8 cellular contexts compared by ENCODE assay signal in the genomic region with DNA sequence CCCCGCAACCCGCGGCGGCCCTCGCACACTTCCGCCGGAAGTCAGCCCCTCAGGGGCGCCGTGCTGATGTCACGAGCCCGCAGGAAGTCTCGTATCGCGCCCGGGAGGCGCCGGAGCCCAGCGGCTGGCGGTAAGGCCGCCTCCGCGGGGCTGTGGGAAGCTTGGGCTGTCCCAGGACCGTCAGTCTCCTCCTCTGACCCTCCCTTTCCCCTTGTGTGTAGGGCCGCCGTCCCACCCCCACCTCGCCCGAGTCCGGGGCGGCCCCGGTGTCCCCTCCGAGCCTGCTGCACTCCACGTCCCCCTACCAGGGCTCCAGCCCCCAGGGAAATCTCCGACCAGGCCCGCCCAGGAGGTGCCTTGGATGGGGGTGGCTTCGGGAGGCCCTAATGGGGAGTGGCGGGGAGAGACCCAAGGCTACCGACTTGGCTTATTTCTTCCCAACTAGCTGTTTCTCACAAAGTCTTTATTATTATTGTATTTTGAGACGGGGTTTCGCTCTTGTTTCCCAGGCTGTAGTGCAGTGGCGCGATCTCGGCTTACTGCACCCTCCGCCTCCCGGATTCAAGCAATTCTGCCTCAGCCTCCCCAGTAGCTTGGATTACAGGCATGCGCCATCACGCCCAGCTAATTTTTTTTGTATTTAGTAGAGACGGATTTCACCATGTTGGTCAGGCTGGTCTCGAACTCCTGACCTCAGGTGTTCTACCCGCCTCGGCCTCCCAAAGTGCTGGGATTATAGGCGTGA. TPM values are rescaled to one million over a fixed set of nuclear protein-coding genes. Genes with fewer than 3 reads are reported as not detected.
DNase-seq lines count a peak whose midpoint lies in the region; ATAC-seq, FAIRE-seq and TF ChIP-seq lines count a peak whose summit lies in the region.

A gene (plus strand): TSS at position 86 of the 745 bp plus-strand sequence. CDS start 3,108 bp downstream, outside the sequence.

- peak within 1 kb of the TSS; percentile 92 for H3K27ac Mint-ChIP-seq in WTC11

- peak within 1 kb of the TSS; percentile 82 for H3K27ac ChIP-seq in AG04450 (ENCODE audit: low read depth, low read length)

- H3K27me3 ChIP-seq in AG04450 (ENCODE audit: control insufficient read depth, insufficient read depth, low read length) (no peaks in the 10 kb centered on the region), bronchial epithelial cell (ENCODE audit: control insufficient read depth, insufficient read depth, low read length) (no peaks in the 10 kb centered on the region)

- H3K4me1 Mint-ChIP-seq in WTC11 = no peaks in the 10 kb centered on the region

- H3K4me3 ChIP-seq in AG04450 (ENCODE audit: low read depth, low read length) (peak within 1 kb of the TSS; percentile 76), bronchial epithelial cell (ENCODE audit: low read depth, low read length) (peak within 1 kb of the TSS; percentile 69)

- CTCF ChIA-PET in AG04450 (lab: Charles Lee) = interaction anchor here (0.6 to 1.8 kb wide), 5 partner anchors 12 to 61 kb away, joined by 3 to 4 read pairs (median 4); a partner anchor contains a TSS
- CTCF ChIA-PET in WTC11 (lab: Charles Lee) = interaction anchor here (1.7 to 5.0 kb wide), 3 partner anchors 13 to 61 kb away, joined by 10 to 27 read pairs (median 10); a partner anchor contains a TSS

- no peaks in the 10 kb centered on the region for H3K27me3 Mint-ChIP-seq in WTC11 (ENCODE audit: low read depth)

- H3K9me3 ChIP-seq in AG04450 (ENCODE audit: control insufficient read depth, insufficient read depth, low read length) = no peaks in the 10 kb centered on the region

- peak within 1 kb of the TSS; percentile 85 for H3K4me3 Mint-ChIP-seq in WTC11

- no peak for FAIRE-seq in bronchial epithelial cell (lab: Jason Lieb, UNC)

- DNase-seq in AG04450 (ENCODE audit: low read depth, low spot score) = peak; percentile 61
- DNase-seq in NCI-H2227 treated with DMSO at 0.1 percent for 48 hours (lab: John Stamatoyannopoulos, UW) = peak; percentile 57
- peak; percentile 79 for DNase-seq in WTC11 (ENCODE audit: low spot score)
- peak; percentile 68 for DNase-seq in bronchial epithelial cell (ENCODE audit: low read depth)
- peak; percentile 89 for DNase-seq in iris pigment epithelial cell (ENCODE audit: low read depth)
- peak; percentile 83 to 85 for DNase-seq in stimulated activated CD4-positive, alpha-beta T cell treated with anti-CD3 and anti-CD28 coated beads, Interleukin-12 subunit alpha, Interleukin-12 subunit beta, amount 100 ng/mL, for 24 hours (ENCODE audit: low read depth in 2 of 2)

- H3K36me3 ChIP-seq in bronchial epithelial cell (ENCODE audit: control insufficient read depth, insufficient read depth, low read length) = peaks cover 5% of the 10 kb centered on the region

- POLR2A ChIA-PET in AG04450 (lab: Yijun Ruan, JAX) = interaction anchor here (1.4 kb wide), 1 partner anchor 12 kb away, joined by 5 read pairs; a partner anchor contains a TSS
- POLR2A ChIA-PET in WTC11 (lab: Charles Lee) = interaction anchor here (0.6 to 1.0 kb wide), 2 partner anchors 32 to 58 kb away, joined by 3 read pairs; no protein-coding TSS in a partner anchor

- peaks cover 26% of the 10 kb centered on the region for H3K36me3 Mint-ChIP-seq in WTC11

- no peak for TF ChIP-seq CTCF in AG04450 (IDR thresholded peaks at IDR 0.05; ENCODE audit: low read depth, low read length)
- TF ChIP-seq CTCF in WTC11 (IDR thresholded peaks at IDR 0.05) = no peak
- no peak for TF ChIP-seq CTCF in bronchial epithelial cell (IDR thresholded peaks at IDR 0.05; ENCODE audit: insufficient read depth, low read length, severe bottlenecking)

- H3K9me3 Mint-ChIP-seq in WTC11 = no peaks in the 10 kb centered on the region

- ATAC-seq in GM18907 (IDR thresholded peaks at IDR 0.05; ENCODE audit: unreplicated experiment) = peak; percentile 93
- peak; percentile 99 for ATAC-seq in HG03139 (IDR thresholded peaks at IDR 0.05; ENCODE audit: unreplicated experiment)
- peak; percentile 83 for ATAC-seq in WTC11

TF ChIP-seq in WTC11, 78 proteins besides CTCF, POLR2A, EP300 and RAD21 (continues in another document):
- TF ChIP-seq CREM (CRISPR knock-in tag; IDR thresholded peaks at IDR 0.05) (peak; percentile 62; the same call in 1 of the 2 replicates), GRHL2 (CRISPR knock-in tag; IDR thresholded peaks at IDR 0.05; ENCODE audit: insufficient replicate concordance, severe bottlenecking) (no peak), RELA (CRISPR knock-in tag; IDR thresholded peaks at IDR 0.05; ENCODE audit: borderline replicate concordance) (no peak), TEAD1 (CRISPR knock-in tag; IDR thresholded peaks at IDR 0.05) (0 out of 2 replicates have a peak, but pooled peaks have one; percentile 40)
- TF ChIP-seq, protein P1, sequence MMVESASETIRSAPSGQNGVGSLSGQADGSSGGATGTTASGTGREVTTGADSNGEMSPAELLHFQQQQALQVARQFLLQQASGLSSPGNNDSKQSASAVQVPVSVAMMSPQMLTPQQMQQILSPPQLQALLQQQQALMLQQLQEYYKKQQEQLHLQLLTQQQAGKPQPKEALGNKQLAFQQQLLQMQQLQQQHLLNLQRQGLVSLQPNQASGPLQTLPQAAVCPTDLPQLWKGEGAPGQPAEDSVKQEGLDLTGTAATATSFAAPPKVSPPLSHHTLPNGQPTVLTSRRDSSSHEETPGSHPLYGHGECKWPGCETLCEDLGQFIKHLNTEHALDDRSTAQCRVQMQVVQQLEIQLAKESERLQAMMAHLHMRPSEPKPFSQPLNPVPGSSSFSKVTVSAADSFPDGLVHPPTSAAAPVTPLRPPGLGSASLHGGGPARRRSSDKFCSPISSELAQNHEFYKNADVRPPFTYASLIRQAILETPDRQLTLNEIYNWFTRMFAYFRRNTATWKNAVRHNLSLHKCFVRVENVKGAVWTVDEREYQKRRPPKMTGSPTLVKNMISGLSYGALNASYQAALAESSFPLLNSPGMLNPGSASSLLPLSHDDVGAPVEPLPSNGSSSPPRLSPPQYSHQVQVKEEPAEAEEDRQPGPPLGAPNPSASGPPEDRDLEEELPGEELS (CRISPR knock-in tag; IDR thresholded peaks at IDR 0.05) = peak; percentile 49; the same call in 1 of the 2 replicates
- TF ChIP-seq, protein P2, sequence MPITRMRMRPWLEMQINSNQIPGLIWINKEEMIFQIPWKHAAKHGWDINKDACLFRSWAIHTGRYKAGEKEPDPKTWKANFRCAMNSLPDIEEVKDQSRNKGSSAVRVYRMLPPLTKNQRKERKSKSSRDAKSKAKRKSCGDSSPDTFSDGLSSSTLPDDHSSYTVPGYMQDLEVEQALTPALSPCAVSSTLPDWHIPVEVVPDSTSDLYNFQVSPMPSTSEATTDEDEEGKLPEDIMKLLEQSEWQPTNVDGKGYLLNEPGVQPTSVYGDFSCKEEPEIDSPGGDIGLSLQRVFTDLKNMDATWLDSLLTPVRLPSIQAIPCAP (CRISPR knock-in tag; IDR thresholded peaks at IDR 0.05) = 0 out of 2 replicates have a peak, but pooled peaks have one; percentile 63
- TF ChIP-seq, protein P3, sequence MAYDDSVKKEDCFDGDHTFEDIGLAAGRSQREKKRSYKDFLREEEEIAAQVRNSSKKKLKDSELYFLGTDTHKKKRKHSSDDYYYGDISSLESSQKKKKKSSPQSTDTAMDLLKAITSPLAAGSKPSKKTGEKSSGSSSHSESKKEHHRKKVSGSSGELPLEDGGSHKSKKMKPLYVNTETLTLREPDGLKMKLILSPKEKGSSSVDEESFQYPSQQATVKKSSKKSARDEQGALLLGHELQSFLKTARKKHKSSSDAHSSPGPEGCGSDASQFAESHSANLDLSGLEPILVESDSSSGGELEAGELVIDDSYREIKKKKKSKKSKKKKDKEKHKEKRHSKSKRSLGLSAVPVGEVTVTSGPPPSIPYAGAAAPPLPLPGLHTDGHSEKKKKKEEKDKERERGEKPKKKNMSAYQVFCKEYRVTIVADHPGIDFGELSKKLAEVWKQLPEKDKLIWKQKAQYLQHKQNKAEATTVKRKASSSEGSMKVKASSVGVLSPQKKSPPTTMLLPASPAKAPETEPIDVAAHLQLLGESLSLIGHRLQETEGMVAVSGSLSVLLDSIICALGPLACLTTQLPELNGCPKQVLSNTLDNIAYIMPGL (CRISPR knock-in tag; IDR thresholded peaks at IDR 0.05) = peak; percentile 45; the same call in 1 of the 2 replicates
- TF ChIP-seq, protein P4, sequence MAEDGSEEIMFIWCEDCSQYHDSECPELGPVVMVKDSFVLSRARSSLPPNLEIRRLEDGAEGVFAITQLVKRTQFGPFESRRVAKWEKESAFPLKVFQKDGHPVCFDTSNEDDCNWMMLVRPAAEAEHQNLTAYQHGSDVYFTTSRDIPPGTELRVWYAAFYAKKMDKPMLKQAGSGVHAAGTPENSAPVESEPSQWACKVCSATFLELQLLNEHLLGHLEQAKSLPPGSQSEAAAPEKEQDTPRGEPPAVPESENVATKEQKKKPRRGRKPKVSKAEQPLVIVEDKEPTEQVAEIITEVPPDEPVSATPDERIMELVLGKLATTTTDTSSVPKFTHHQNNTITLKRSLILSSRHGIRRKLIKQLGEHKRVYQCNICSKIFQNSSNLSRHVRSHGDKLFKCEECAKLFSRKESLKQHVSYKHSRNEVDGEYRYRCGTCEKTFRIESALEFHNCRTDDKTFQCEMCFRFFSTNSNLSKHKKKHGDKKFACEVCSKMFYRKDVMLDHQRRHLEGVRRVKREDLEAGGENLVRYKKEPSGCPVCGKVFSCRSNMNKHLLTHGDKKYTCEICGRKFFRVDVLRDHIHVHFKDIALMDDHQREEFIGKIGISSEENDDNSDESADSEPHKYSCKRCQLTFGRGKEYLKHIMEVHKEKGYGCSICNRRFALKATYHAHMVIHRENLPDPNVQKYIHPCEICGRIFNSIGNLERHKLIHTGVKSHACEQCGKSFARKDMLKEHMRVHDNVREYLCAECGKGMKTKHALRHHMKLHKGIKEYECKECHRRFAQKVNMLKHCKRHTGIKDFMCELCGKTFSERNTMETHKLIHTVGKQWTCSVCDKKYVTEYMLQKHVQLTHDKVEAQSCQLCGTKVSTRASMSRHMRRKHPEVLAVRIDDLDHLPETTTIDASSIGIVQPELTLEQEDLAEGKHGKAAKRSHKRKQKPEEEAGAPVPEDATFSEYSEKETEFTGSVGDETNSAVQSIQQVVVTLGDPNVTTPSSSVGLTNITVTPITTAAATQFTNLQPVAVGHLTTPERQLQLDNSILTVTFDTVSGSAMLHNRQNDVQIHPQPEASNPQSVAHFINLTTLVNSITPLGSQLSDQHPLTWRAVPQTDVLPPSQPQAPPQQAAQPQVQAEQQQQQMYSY (CRISPR knock-in tag; IDR thresholded peaks at IDR 0.05) = no peak
- TF ChIP-seq, protein P5, sequence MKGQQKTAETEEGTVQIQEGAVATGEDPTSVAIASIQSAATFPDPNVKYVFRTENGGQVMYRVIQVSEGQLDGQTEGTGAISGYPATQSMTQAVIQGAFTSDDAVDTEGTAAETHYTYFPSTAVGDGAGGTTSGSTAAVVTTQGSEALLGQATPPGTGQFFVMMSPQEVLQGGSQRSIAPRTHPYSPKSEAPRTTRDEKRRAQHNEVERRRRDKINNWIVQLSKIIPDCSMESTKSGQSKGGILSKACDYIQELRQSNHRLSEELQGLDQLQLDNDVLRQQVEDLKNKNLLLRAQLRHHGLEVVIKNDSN (CRISPR knock-in tag; IDR thresholded peaks at IDR 0.05) = peak; percentile 49; the same call in 1 of the 2 replicates

RNA-seq across cellular contexts. Expression of the gene that starts here (rescaled TPM):
- polyA plus RNA-seq in AG04450 (2011; rRNA removed) = 99.4 and 103 TPM in 2 replicates
- polyA minus RNA-seq in AG04450 (2011; rRNA and poly(A)+ RNA removed) = 87.3 and 88.3 TPM in 2 replicates
- total RNA-seq in WTC11 (2021) = 37.7 to 48.2 TPM (median 46.4 TPM) in 3 replicates
- 92.1 and 94.6 TPM in 2 replicates for total RNA-seq in bronchial epithelial cell

Comparison
In these comparisons a context has a peak if more than half of its experiments do, and no peak if none do; other contexts are left out.
1. Peak in every context shown above with its lines: DNase-seq, ATAC-seq, H3K4me3 ChIP-seq and H3K27ac ChIP-seq.